ENCODE assay signal across 9 cellular contexts in genomic region chr9:121268598-121269029, GRCh38. TPM values are rescaled to one million over a fixed set of nuclear protein-coding genes. Genes with fewer than 3 reads are reported as not detected.
A peak's percentile ranks its signal among the peaks of the same experiment; 100 is the strongest.
DNase-seq lines count a peak whose midpoint lies in the region; ATAC-seq, FAIRE-seq and TF ChIP-seq lines count a peak whose summit lies in the region.
"Had no signal": no experiment of that assay in that cellular context is flagged by ENCODE, and none has a peak within 500 bp of the region (broad histone marks: within the 10 kb centered on the region; RNA-seq: fewer than 3 reads in every experiment).

No MANE protein-coding gene starts in this region.

- SMC1A ChIA-PET in GM12878 (lab: Charles Lee; ENCODE audit: uncharacterized antibody, unreplicated experiment), result interaction anchor here (1.5 kb wide), 1 partner anchor 56 kb away, joined by 7 read pairs; no protein-coding TSS in a partner anchor

- H3K36me3 Mint-ChIP-seq in activated CD4-positive, alpha-beta T cell treated with anti-CD3 and anti-CD28 coated beads for 36 hours (ENCODE audit: low read depth), result no peaks in the 10 kb centered on the region
- H3K36me3 Mint-ChIP-seq in IgD-negative memory B cell, result peaks cover 2% of the 10 kb centered on the region

- H4K20me1 ChIP-seq in GM12878 (ENCODE audit: control insufficient read depth, insufficient read depth), result no peaks in the 10 kb centered on the region

- no TSS peak for BruUV-seq in GM12878 (replicated peaks; lab: Mats Ljungman, UMichigan)

- H3K27ac Mint-ChIP-seq in activated CD4-positive, alpha-beta T cell treated with anti-CD3 and anti-CD28 coated beads for 36 hours, result no peak overlapping the region
- H3K27ac Mint-ChIP-seq in IgD-negative memory B cell, result peak overlapping the region in 2 of 3 donors; percentile 29 to 74

- no peaks in the 10 kb centered on the region for H3K27me3 ChIP-seq in GM12878 (replicated peaks in 1 of 2; ENCODE audit: control insufficient read depth in 2 of 2, insufficient read depth in 2 of 2, low read length in 1 of 2)
- H3K27me3 ChIP-seq in testis, result no peaks in the 10 kb centered on the region

- H3K27ac ChIP-seq in GM12878 (ENCODE audit: control insufficient read depth, insufficient read depth) (no peak overlapping the region), testis (peak overlapping the region; percentile 71 to 86)

- TF ChIP-seq POLR2A in GM12878 (IDR thresholded peaks at IDR 0.05; ENCODE audit: low read depth, low read length) (no peak), testis (IDR thresholded peaks at IDR 0.05) (no peak)

- RAD21 ChIA-PET in GM12878 (lab: Charles Lee; ENCODE audit: unreplicated experiment), result interaction anchor here (1.4 kb wide), 1 partner anchor 55 kb away, joined by 3 read pairs; no protein-coding TSS in a partner anchor

- ATAC-seq in activated CD4-positive, alpha-beta T cell treated with anti-CD3 and anti-CD28 coated beads for 36 hours, result no peak
- peak; percentile 71 for ATAC-seq in GM12878
- ATAC-seq in left colon, result peak; percentile 50
- ATAC-seq in HG03108 (IDR thresholded peaks at IDR 0.05; ENCODE audit: unreplicated experiment), result no peak

- H3K9me3 ChIP-seq in GM12878 (replicated peaks; ENCODE audit: control insufficient read depth, insufficient read depth, low read length) (no peaks in the 10 kb centered on the region), testis (no peaks in the 10 kb centered on the region)

- peaks cover 16% of the 10 kb centered on the region for H3K4me1 ChIP-seq in GM12878 (ENCODE audit: control insufficient read depth, insufficient read depth, low read length)
- H3K4me1 ChIP-seq in testis, result peaks cover 40% of the 10 kb centered on the region

- in situ Hi-C loops in GM12878 (cut with MboI), result no loop called here

- H3K27me3 Mint-ChIP-seq in activated CD4-positive, alpha-beta T cell treated with anti-CD3 and anti-CD28 coated beads for 36 hours, result peaks cover 15% of the 10 kb centered on the region
- H3K27me3 Mint-ChIP-seq in IgD-negative memory B cell, result no peaks in the 10 kb centered on the region

- no peak for TF ChIP-seq EP300 in GM12878 (IDR thresholded peaks at IDR 0.05; ENCODE audit: borderline replicate concordance in 1 of 2, control insufficient read depth in 1 of 2, low read depth in 2 of 2, low read length in 2 of 2)

- peak overlapping the region; percentile 87 for H3K4me3 ChIP-seq in GM12878
- peak overlapping the region; percentile 81 to 93 for H3K4me3 ChIP-seq in testis

- H3K9me3 Mint-ChIP-seq in activated CD4-positive, alpha-beta T cell treated with anti-CD3 and anti-CD28 coated beads for 36 hours (ENCODE audit: low read depth), result no peaks in the 10 kb centered on the region
- H3K9me3 Mint-ChIP-seq in IgD-negative memory B cell, result no peaks in the 10 kb centered on the region

- DNase-seq in activated CD4-positive, alpha-beta T cell treated with anti-CD3 and anti-CD28 coated beads for 36 hours, result no peak
- DNase-seq in activated CD4-positive, alpha-beta T cell treated with anti-CD3 and anti-CD28 coated beads for 1 hour, result no peak
- DNase-seq in GM12878 (ENCODE audit: low read depth, low spot score), result no peak
- DNase-seq in left colon, result no peak
- no peak for DNase-seq in testis
- DNase-seq in stimulated activated CD4-positive, alpha-beta T cell treated with anti-CD3 and anti-CD28 coated beads, Interleukin-12 subunit alpha, Interleukin-12 subunit beta, amount 100 ng/mL, for 4 hours, result no peak

- peak overlapping the region; percentile 96 for H3K4me2 ChIP-seq in GM12878 (ENCODE audit: control insufficient read depth, insufficient read depth)

- peak overlapping the region; percentile 59 for H2AFZ ChIP-seq in GM12878 (ENCODE audit: control insufficient read depth, low read depth, low read length)

- TF ChIP-seq RAD21 in GM12878 (IDR thresholded peaks at IDR 0.05; ENCODE audit: insufficient read depth, low read depth, low read length), result no peak

- H3K4me3 Mint-ChIP-seq in activated CD4-positive, alpha-beta T cell treated with anti-CD3 and anti-CD28 coated beads for 36 hours, result peak overlapping the region; percentile 56
- H3K4me3 Mint-ChIP-seq in IgD-negative memory B cell, result peak overlapping the region; percentile 85 to 94 (median 90)

- FAIRE-seq in GM12878 (lab: Jason Lieb, UNC), result no peak
- FAIRE-seq: G401.6 had no signal

- H3K36me3 ChIP-seq in GM12878 (ENCODE audit: control insufficient read depth in 2 of 2, insufficient read depth in 2 of 2, low read length in 1 of 2), result no peaks in the 10 kb centered on the region
- no peaks in the 10 kb centered on the region for H3K36me3 ChIP-seq in testis (ENCODE audit: low read depth, missing control alignments)

- no peak for TF ChIP-seq CTCF in GM12878 (IDR thresholded peaks at IDR 0.05 in 2 of 3, conservative IDR thresholded peaks at IDR 0.05 in 1 of 3; ENCODE audit: control insufficient read depth in 2 of 3, extremely low read depth in 1 of 3, insufficient read depth in 1 of 3, low read depth in 3 of 3, low read length in 3 of 3)
- TF ChIP-seq CTCF in testis (IDR thresholded peaks at IDR 0.05), result no peak

- intact Hi-C loops in activated CD4-positive, alpha-beta T cell treated with anti-CD3 and anti-CD28 coated beads for 36 hours (cut with DNase I, micrococcal nuclease), result no loop called here
- intact Hi-C loops in GM12878 (cut with micrococcal nuclease; ENCODE audit: unreplicated experiment), result no loop called here
- intact Hi-C loops in left colon (cut with DNase I, micrococcal nuclease), result no loop called here
- intact Hi-C loops in testis (cut with DNase I; ENCODE audit: low total_unique reads), result loop anchor here (10.0 kb wide), 1 partner anchor 54 kb away; no protein-coding TSS in a partner anchor

- peaks cover 14% of the 10 kb centered on the region for H3K4me1 Mint-ChIP-seq in activated CD4-positive, alpha-beta T cell treated with anti-CD3 and anti-CD28 coated beads for 36 hours
- peaks cover 15 to 28% (median 18%) of the 10 kb centered on the region in 3 donors for H3K4me1 Mint-ChIP-seq in IgD-negative memory B cell

- 2% methylated on average over 5 of the region's 5 CpGs for WGBS in GM12878 (ENCODE audit: insufficient coverage, insufficient replicate concordance, low lambda C conversion rate, missing lambda C conversion rate)
- 1 to 5% methylated on average over 3 to 5 of the region's 5 CpGs for WGBS in testis, 2 donors

- H3K79me2 ChIP-seq in GM12878 (ENCODE audit: control insufficient read depth, insufficient read depth, low read length), result no peaks in the 10 kb centered on the region

- peak overlapping the region; percentile 58 for H3K9ac ChIP-seq in GM12878 (ENCODE audit: control insufficient read depth, insufficient read depth, low read length)

- CTCF ChIA-PET in activated CD4-positive, alpha-beta T cell treated with anti-CD3 and anti-CD28 coated beads for 36 hours (lab: Charles Lee), result interaction anchor here (0.6 to 4.2 kb wide), 9 partner anchors 10 to 301 kb away, joined by 3 to 29 read pairs (median 3); no protein-coding TSS in a partner anchor
- CTCF ChIA-PET in GM12878 (lab: Yijun Ruan, JAX), result interaction anchor here (0.9 to 4.5 kb wide), 4 partner anchors 9 to 131 kb away, joined by 3 to 33 read pairs (median 5); no protein-coding TSS in a partner anchor

- POLR2A ChIA-PET in activated CD4-positive, alpha-beta T cell treated with anti-CD3 and anti-CD28 coated beads for 36 hours (lab: Charles Lee), result no interaction called here
- POLR2A ChIA-PET in GM12878 (lab: Charles Lee), result no interaction called here

TF ChIP-seq in GM12878, 131 proteins besides CTCF, POLR2A, EP300 and RAD21 (continues in another document):
- TF ChIP-seq FOXK2 (IDR thresholded peaks at IDR 0.05), result no peak
- TF ChIP-seq ATF3 (IDR thresholded peaks at IDR 0.05; ENCODE audit: borderline replicate concordance, extremely low read depth, low read depth, low read length), result no peak

RNA-seq across cellular contexts. Expression of gene GSN, which starts 0.7 kb away (rescaled TPM):
- total RNA-seq in activated CD4-positive, alpha-beta T cell treated with anti-CD3 and anti-CD28 coated beads for 36 hours, result 1 to 10 TPM; 1.7 to 1.9 TPM
- 69.4 TPM for polyA plus RNA-seq in IgD-negative memory B cell
- total RNA-seq in GM12878 (2013; cell fraction: nucleolus; rRNA removed), result 13.7 and 17.1 TPM in 2 replicates
- total RNA-seq in GM12878 (2014; rRNA removed), result 6.3 and 8.1 TPM in 2 replicates
- total RNA-seq in GM12878 (2014; rRNA removed; fragmentation: Illumina TruSeq; extraction: Trizol), result 5.1 and 5.9 TPM in 2 replicates
- total RNA-seq in GM12878 (2021), result 6.5 and 7.7 TPM in 2 replicates
- 4.3 TPM for polyA plus RNA-seq in GM12878 (2011; ENCODE audit: low read depth)
- polyA plus RNA-seq in GM12878 (2011; rRNA removed), result 6.1 and 7.8 TPM in 2 replicates
- 8.4 and 11.9 TPM in 2 replicates for polyA plus RNA-seq in GM12878 (2011; cell fraction: cytosol; rRNA removed)
- 22.8 and 23.2 TPM in 2 replicates for polyA plus RNA-seq in GM12878 (2011; cell fraction: nucleus; rRNA removed)
- polyA plus RNA-seq in GM12878 (2012), result 8.2 and 11.0 TPM in 2 replicates
- 3.9 and 6.5 TPM in 2 replicates for polyA plus RNA-seq in GM12878 (2014; fragmentation: Illumina TruSeq; extraction: Trizol)
- polyA plus RNA-seq in GM12878 (2014; fragmentation: Nextera tagmentation; extraction: Ambion mirVana), result under 1 TPM; 0.66 to 0.84 TPM
- polyA plus RNA-seq in GM12878 (2014; rRNA removed), result 9.2 and 9.8 TPM in 2 replicates
- 1 to 10 TPM; 5.2 to 6.1 TPM for polyA plus RNA-seq in GM12878 (2016; fragmentation: Nextera tagmentation; extraction: Ambion mirVana)
- polyA minus RNA-seq in GM12878 (2011; rRNA and poly(A)+ RNA removed), result 11.2 and 16.5 TPM in 2 replicates
- polyA minus RNA-seq in GM12878 (2011; cell fraction: cytosol; rRNA and poly(A)+ RNA removed), result 4.4 and 4.6 TPM in 2 replicates
- 11.7 and 18.0 TPM in 2 replicates for polyA minus RNA-seq in GM12878 (2011; cell fraction: nucleus; rRNA and poly(A)+ RNA removed)
- 100 to 1,000 TPM; 404 to 854 TPM for total RNA-seq in left colon
- 100 to 1,000 TPM; 206 to 356 TPM for total RNA-seq in testis
- polyA plus RNA-seq in testis (ENCODE audit: insufficient read depth, low read depth, low replicate concordance), result 392 TPM

Comparison
In these comparisons a context has a peak if more than half of its experiments do, and no peak if none do; other contexts are left out.
1. ATAC-seq: peak in GM12878 (single experiment) and left colon (single experiment); none in activated CD4-positive, alpha-beta T cell treated with anti-CD3 and anti-CD28 coated beads for 36 hours (single experiment) and HG03108 (single experiment).
2. RNA of gene GSN, which starts 0.7 kb away (total RNA-seq): 404 to 854 TPM in left colon and 206 to 356 TPM in testis; 5.1 to 17.1 TPM in GM12878 and 1.7 to 1.9 TPM in activated CD4-positive, alpha-beta T cell treated with anti-CD3 and anti-CD28 coated beads for 36 hours; every median in the first group is over 10 times any median in the second.